16 cellular contexts compared by ENCODE assay signal in genomic region chr1:248688527-248689298, GRCh38. TPM values are rescaled to one million over a fixed set of nuclear protein-coding genes. Genes with fewer than 3 reads are reported as not detected.
DNase-seq lines count a peak whose midpoint lies in the region; ATAC-seq and TF ChIP-seq lines count a peak whose summit lies in the region.
"Had no signal": no experiment of that assay in that cellular context is flagged by ENCODE, and none has a peak within 500 bp of the region (broad histone marks: within the 10 kb centered on the region; RNA-seq: fewer than 3 reads in every experiment).

No MANE protein-coding gene starts in this region.

- no peak overlapping the region for H3K9ac ChIP-seq in PC-3 (ENCODE audit: low read length)
- H3K9ac ChIP-seq in mesenchymal stem cell (ENCODE audit: low read length): no peak overlapping the region

- H3K4me2 ChIP-seq in PC-3 (ENCODE audit: low read length): peak overlapping the region; percentile 14
- H3K4me2 ChIP-seq in mesenchymal stem cell (ENCODE audit: low read length, poor library complexity, severe bottlenecking): no peak overlapping the region

- 59% methylated on average over 3 of the region's 4 CpGs for WGBS in mesenchymal stem cell

- DNase-seq in PC-3: peak; percentile 51
- DNase-seq in OCI-M2 (lab: John Stamatoyannopoulos, UW; ENCODE audit: unreplicated experiment): no peak
- DNase-seq in MV-4-11 (lab: John Stamatoyannopoulos, UW): no peak
- no peak for DNase-seq in HK-2 (ENCODE audit: unreplicated experiment)
- no peak for DNase-seq in mesenchymal stem cell
- DNase-seq: activated CD4-positive, alpha-beta T cell treated with anti-CD3 and anti-CD28 coated beads for 4 hours; activated gamma-delta T cell treated with Interleukin-2 at 50 U/mL for 16 hours; CD8-positive, alpha-beta T cell; erythroblast; NCI-H1092; NCI-H774; upper lobe of left lung had no signal

- no peak overlapping the region for H4K8ac ChIP-seq in mesenchymal stem cell (ENCODE audit: low read length)

- H3K9me3 ChIP-seq in PC-3 (ENCODE audit: low read length) (no peaks in the 10 kb centered on the region), mesenchymal stem cell (ENCODE audit: control insufficient read depth, low read length) (peaks cover 20% of the 10 kb centered on the region)
- H3K9me3 ChIP-seq: upper lobe of left lung had no signal

- no peak overlapping the region for H3K14ac ChIP-seq in mesenchymal stem cell (ENCODE audit: low read length in 2 of 2)

- ATAC-seq in GM18520 (IDR thresholded peaks at IDR 0.05; ENCODE audit: unreplicated experiment): peak; percentile 46
- ATAC-seq in GM21423 (IDR thresholded peaks at IDR 0.05; ENCODE audit: unreplicated experiment): peak; percentile 76
- ATAC-seq in HG02981 (IDR thresholded peaks at IDR 0.05; ENCODE audit: unreplicated experiment): peak; percentile 68
- peak; percentile 37 for ATAC-seq in PC-3
- ATAC-seq: CD8-positive, alpha-beta T cell; SK-N-SH treated with all-trans-retinoic acid at 6 μM for 48 hours had no signal

- no peak overlapping the region for H2AK5ac ChIP-seq in mesenchymal stem cell (ENCODE audit: low read length, severe bottlenecking)

- H4K20me1 ChIP-seq in PC-3 (ENCODE audit: low read length): no peaks in the 10 kb centered on the region

- H3K27me3 ChIP-seq in PC-3 (ENCODE audit: low read length): no peaks in the 10 kb centered on the region
- H3K27me3 ChIP-seq in mesenchymal stem cell (ENCODE audit: control insufficient read depth in 1 of 2, insufficient read depth in 1 of 2, low read length in 2 of 2): no peaks in the 10 kb centered on the region
- H3K27me3 ChIP-seq: upper lobe of left lung had no signal

- no peak overlapping the region for H4K91ac ChIP-seq in mesenchymal stem cell (ENCODE audit: low read length)

- H3K4me1 ChIP-seq in PC-3 (ENCODE audit: insufficient read depth, low read length): peaks cover 11% of the 10 kb centered on the region
- no peaks in the 10 kb centered on the region for H3K4me1 ChIP-seq in mesenchymal stem cell (ENCODE audit: control insufficient read depth, insufficient read depth, low read depth, low read length)
- H3K4me1 ChIP-seq: upper lobe of left lung had no signal

- POLR2A ChIA-PET in PC-3 (lab: Charles Lee; ENCODE audit: unreplicated experiment): no interaction called here

- H3K9me2 ChIP-seq in PC-3 (replicated peaks; ENCODE audit: low read length): no peaks in the 10 kb centered on the region

- H3K18ac ChIP-seq in mesenchymal stem cell (ENCODE audit: low read depth in 1 of 2, low read length in 2 of 2): no peak overlapping the region

- H3K79me2 ChIP-seq in PC-3 (ENCODE audit: low read length): no peaks in the 10 kb centered on the region

- H2BK12ac ChIP-seq in mesenchymal stem cell (ENCODE audit: low read length in 2 of 2): no peak overlapping the region

- CTCF ChIA-PET in PC-3 (lab: Charles Lee): no interaction called here

- BruUV-seq in PC-3 (replicated peaks; lab: Mats Ljungman, UMichigan): no TSS peak

- H3K27ac ChIP-seq in PC-3 (ENCODE audit: low read length) (peak overlapping the region; percentile 35), mesenchymal stem cell (ENCODE audit: low read length, poor library complexity, severe bottlenecking) (no peak overlapping the region)
- H3K27ac ChIP-seq: upper lobe of left lung had no signal

- no peak overlapping the region for H3K4me3 ChIP-seq in PC-3 (ENCODE audit: low read length)
- no peak overlapping the region for H3K4me3 ChIP-seq in mesenchymal stem cell (ENCODE audit: insufficient read depth in 1 of 2, low read depth in 1 of 2, low read length in 2 of 2)
- H3K4me3 ChIP-seq: upper lobe of left lung had no signal

- H3K79me1 ChIP-seq in mesenchymal stem cell (replicated peaks; ENCODE audit: low read length, poor library complexity, severe bottlenecking): no peaks in the 10 kb centered on the region

- intact Hi-C loops in PC-3 (cut with micrococcal nuclease): loop anchor here (5.0 kb wide), 1 partner anchor 751 kb away; no protein-coding TSS in a partner anchor

- H3K36me3 ChIP-seq in PC-3 (ENCODE audit: low read depth, low read length) (no peaks in the 10 kb centered on the region), mesenchymal stem cell (ENCODE audit: control insufficient read depth in 1 of 2, insufficient read depth in 2 of 2, low read depth in 1 of 2, low read length in 2 of 2) (no peaks in the 10 kb centered on the region)
- H3K36me3 ChIP-seq: upper lobe of left lung had no signal

- no peak overlapping the region for H2BK15ac ChIP-seq in mesenchymal stem cell (ENCODE audit: low read depth, poor library complexity, severe bottlenecking)

- H2BK120ac ChIP-seq in mesenchymal stem cell (ENCODE audit: low read depth, low read length): no peak overlapping the region

- no peak for TF ChIP-seq CTCF in PC-3 (conservative IDR thresholded peaks at IDR 0.05; ENCODE audit: low read depth, low read length)

- H3F3A ChIP-seq in PC-3 (ENCODE audit: low read length, unreplicated experiment): no peaks in the 10 kb centered on the region

- H3K4ac ChIP-seq in mesenchymal stem cell (ENCODE audit: low read depth in 1 of 2, low read length in 2 of 2): no peak overlapping the region

- no peak overlapping the region for H2BK5ac ChIP-seq in mesenchymal stem cell (ENCODE audit: low read depth, low read length, poor library complexity, severe bottlenecking)

- no peak overlapping the region for H3K23ac ChIP-seq in mesenchymal stem cell (ENCODE audit: low read length in 2 of 2)

- H2AFZ ChIP-seq in PC-3 (ENCODE audit: low read length) (0 out of 2 replicates have a peak overlapping the region, but pooled peaks have one; percentile 4), mesenchymal stem cell (ENCODE audit: low read depth, low read length) (no peak overlapping the region)

RNA-seq across cellular contexts. Expression of gene OR14I1, which starts 13.9 kb away (rescaled TPM):
- total RNA-seq in PC-3 (2014; rRNA removed): not detected in 2 replicates
- polyA plus RNA-seq in mesenchymal stem cell (2013, experiment 1 of 2): not detected
- not detected for polyA plus RNA-seq in mesenchymal stem cell (2013, experiment 2 of 2)
- total RNA-seq: CD8-positive, alpha-beta T cell; upper lobe of left lung had no signal

RNA-seq across cellular contexts. Expression of gene OR2T27, which starts 33.4 kb away (rescaled TPM):
- not detected in 2 replicates for total RNA-seq in PC-3 (2014; rRNA removed)
- polyA plus RNA-seq in mesenchymal stem cell (2013, experiment 1 of 2): not detected
- not detected for polyA plus RNA-seq in mesenchymal stem cell (2013, experiment 2 of 2)
- total RNA-seq: CD8-positive, alpha-beta T cell; upper lobe of left lung had no signal

RNA-seq across cellular contexts. Expression of gene OR2T35, which starts 43.6 kb away (rescaled TPM):
- total RNA-seq in PC-3 (2014; rRNA removed): not detected in 2 replicates
- not detected for polyA plus RNA-seq in mesenchymal stem cell (2013, experiment 1 of 2)
- polyA plus RNA-seq in mesenchymal stem cell (2013, experiment 2 of 2): not detected
- total RNA-seq: CD8-positive, alpha-beta T cell; upper lobe of left lung had no signal

RNA-seq across cellular contexts. Expression of gene OR2T11, which starts 53.8 kb away (rescaled TPM):
- not detected in 2 replicates for total RNA-seq in PC-3 (2014; rRNA removed)
- not detected for polyA plus RNA-seq in mesenchymal stem cell (2013, experiment 1 of 2)
- not detected for polyA plus RNA-seq in mesenchymal stem cell (2013, experiment 2 of 2)
- total RNA-seq: CD8-positive, alpha-beta T cell had no signal
